8 cellular contexts compared by ENCODE assay signal in genomic region chr11:64204464-64204989, GRCh38. TPM values are rescaled to one million over a fixed set of nuclear protein-coding genes. Genes with fewer than 3 reads are reported as not detected.
DNase-seq lines count a peak whose midpoint lies in the region; ATAC-seq, FAIRE-seq and TF ChIP-seq lines count a peak whose summit lies in the region.

No MANE protein-coding gene starts in this region.

- H3K27ac ChIP-seq in A673 (ENCODE audit: low read depth, low read length, poor library complexity, severe bottlenecking) (peak overlapping the region; percentile 93), caudate nucleus (ENCODE audit: low read depth, low read length) (no peak overlapping the region), kidney (ENCODE audit: low read depth in 2 of 2, low read length in 2 of 2) (no peak overlapping the region)

- peak overlapping the region; percentile 83 for H3K27ac Mint-ChIP-seq in activated B cell treated with CpG ODN at 0.5 μM for 24 hours

- H3K4me3 ChIP-seq in A673 (ENCODE audit: low read depth, low read length, poor library complexity, severe bottlenecking) (no peak overlapping the region), kidney (ENCODE audit: low read length in 2 of 2) (no peak overlapping the region)

- H3K4me1 ChIP-seq in A673 (ENCODE audit: insufficient read depth, low read length, poor library complexity, severe bottlenecking) (peaks cover 59% of the 10 kb centered on the region), kidney (ENCODE audit: control insufficient read depth in 1 of 2, insufficient read depth in 1 of 2, low read depth in 1 of 2, low read length in 2 of 2) (peaks cover 0 to 5% of the 10 kb centered on the region in 2 donors)

- no peaks in the 10 kb centered on the region for H3K27me3 Mint-ChIP-seq in activated B cell treated with CpG ODN at 0.5 μM for 24 hours

- H3K36me3 ChIP-seq in A673 (ENCODE audit: insufficient read depth, low read length, poor library complexity, severe bottlenecking) (peaks cover 59% of the 10 kb centered on the region), kidney (ENCODE audit: control insufficient read depth in 1 of 2, insufficient read depth in 2 of 2, low read length in 2 of 2) (peaks cover 24 to 37% of the 10 kb centered on the region in 2 donors)

- H3K36me3 Mint-ChIP-seq in activated B cell treated with CpG ODN at 0.5 μM for 24 hours (ENCODE audit: low read depth) = peaks cover 67% of the 10 kb centered on the region

- FAIRE-seq in kidney (lab: Jason Lieb, UNC) = no peak

- H3K9ac ChIP-seq in kidney (ENCODE audit: low read length in 2 of 2) = no peak overlapping the region

- DNase-seq in A673 (ENCODE audit: low spot score) (peak; percentile 100), H4 (ENCODE audit: low spot score) (peak; percentile 91), NCI-H510A treated with DMSO at 0.1 percent for 48 hours (lab: John Stamatoyannopoulos, UW) (peak; percentile 67), activated B cell treated with CpG ODN at 0.5 μM for 24 hours (peak; percentile 49), caudate nucleus (lab: John Stamatoyannopoulos, UW) (peak in 56 of 61 donors; percentile 22 to 93 (median 69)), kidney (peak; percentile 94)
- peak; percentile 74 for DNase-seq in stimulated activated CD4-positive, alpha-beta T cell treated with anti-CD3 and anti-CD28 coated beads, Interleukin-1b, Interleukin-23, amount 100 ng/mL, for 48 hours

- peak overlapping the region; percentile 73 for H3K4me3 Mint-ChIP-seq in activated B cell treated with CpG ODN at 0.5 μM for 24 hours

- no TSS peak for BruUV-seq in A673 (replicated peaks; lab: Mats Ljungman, UMichigan)

- H3K27me3 ChIP-seq in A673 (replicated peaks; ENCODE audit: insufficient read depth, low read depth, low read length, poor library complexity) = no peaks in the 10 kb centered on the region

- intact Hi-C loops in A673 (cut with micrococcal nuclease; ENCODE audit: unreplicated experiment) = loop anchor here (1.0 to 2.0 kb wide), 2 partner anchors 97 to 150 kb away; no protein-coding TSS in a partner anchor
- intact Hi-C loops in activated B cell treated with CpG ODN at 0.5 μM for 24 hours (cut with micrococcal nuclease) = loop anchor here (1.0 kb wide), 3 partner anchors 47 to 100 kb away; partner anchors contain the start of gene PLCB3
- intact Hi-C loops in kidney (cut with DNase I) = no loop called here

- peaks cover 44% of the 10 kb centered on the region for H3K4me1 Mint-ChIP-seq in activated B cell treated with CpG ODN at 0.5 μM for 24 hours

- CTCF ChIA-PET in A673 (lab: Charles Lee) (interaction anchor here (0.5 to 4.6 kb wide), 23 partner anchors 8 to 484 kb away, joined by 3 to 33 read pairs (median 5); partner anchors contain the start of genes CATSPERZ, PLCB3, PPP1R14B and STIP1), activated B cell treated with CpG ODN at 0.5 μM for 24 hours (lab: Charles Lee) (interaction anchor here (0.8 to 6.1 kb wide), 24 partner anchors 8 to 449 kb away, joined by 3 to 147 read pairs (median 6); partner anchors contain the start of genes BAD, CATSPERZ, ESRRA and NUDT22)

- peak; percentile 22 for ATAC-seq in activated B cell treated with CpG ODN at 0.5 μM for 24 hours (ENCODE audit: low read depth)
- ATAC-seq in GM19452 (IDR thresholded peaks at IDR 0.05; ENCODE audit: unreplicated experiment) = no peak

- H3K9me3 Mint-ChIP-seq in activated B cell treated with CpG ODN at 0.5 μM for 24 hours = no peaks in the 10 kb centered on the region

- no peaks in the 10 kb centered on the region for H3K9me3 ChIP-seq in A673 (ENCODE audit: low read depth, low read length, poor library complexity, severe bottlenecking)
- H3K9me3 ChIP-seq in kidney (ENCODE audit: control insufficient read depth in 1 of 2, low read length in 2 of 2) = no peaks in the 10 kb centered on the region

- TF ChIP-seq CTCF in A673 (conservative IDR thresholded peaks at IDR 0.05; ENCODE audit: low read depth, low read length) (peak; percentile 98), activated B cell treated with CpG ODN at 0.5 μM for 24 hours (IDR thresholded peaks at IDR 0.05) (no peak), kidney (IDR thresholded peaks at IDR 0.05; ENCODE audit: borderline replicate concordance, extremely low read depth, insufficient read depth) (peak; percentile 87)

- POLR2A ChIA-PET in A673 (lab: Charles Lee; ENCODE audit: low non-redundant PET) (interaction anchor here (0.6 to 2.4 kb wide), 3 partner anchors 19 to 211 kb away, joined by 3 to 6 read pairs (median 4); partner anchors contain the start of gene STIP1), activated B cell treated with CpG ODN at 0.5 μM for 24 hours (lab: Charles Lee) (interaction anchor here (0.6 to 9.3 kb wide), 16 partner anchors 12 to 150 kb away, joined by 3 to 191 read pairs (median 8); partner anchors contain the start of genes BAD, CCDC88B, DNAJC4 and ESRRA)

RNA-seq across cellular contexts. Expression of gene FERMT3, which starts 2.0 kb away (rescaled TPM):
- total RNA-seq in A673 (2021) (99.3 and 99.4 TPM in 2 replicates), activated B cell treated with CpG ODN at 0.5 μM for 24 hours (154 and 169 TPM in 2 replicates), kidney (36.3 TPM)
- not detected in 2 replicates for total RNA-seq in H4 (2014; rRNA removed; shearing (Covaris generic))
- polyA plus RNA-seq in kidney (ENCODE audit: insufficient read depth, low read depth, low replicate concordance) = 11.8 TPM

RNA-seq across cellular contexts. Expression of gene STIP1, which starts 18.6 kb away (rescaled TPM):
- total RNA-seq in A673 (2021) (565 and 577 TPM in 2 replicates), activated B cell treated with CpG ODN at 0.5 μM for 24 hours (155 and 159 TPM in 2 replicates), kidney (81.2 TPM)
- 258 and 296 TPM in 2 replicates for total RNA-seq in H4 (2014; rRNA removed; shearing (Covaris generic))
- 86.0 TPM for polyA plus RNA-seq in kidney (ENCODE audit: insufficient read depth, low read depth, low replicate concordance)

RNA-seq across cellular contexts. Expression of gene TRPT1, which starts 21.5 kb away (rescaled TPM):
- total RNA-seq in A673 (2021) (43.6 and 59.6 TPM in 2 replicates), activated B cell treated with CpG ODN at 0.5 μM for 24 hours (50.6 and 51.3 TPM in 2 replicates), kidney (39.2 TPM)
- total RNA-seq in H4 (2014; rRNA removed; shearing (Covaris generic)) = 56.1 and 62.3 TPM in 2 replicates
- 103 TPM for polyA plus RNA-seq in kidney (ENCODE audit: insufficient read depth, low read depth, low replicate concordance)

RNA-seq across cellular contexts. Expression of gene NUDT22, which starts 21.5 kb away (rescaled TPM):
- 72.4 and 73.8 TPM in 2 replicates for total RNA-seq in A673 (2021)
- 39.6 and 47.9 TPM in 2 replicates for total RNA-seq in H4 (2014; rRNA removed; shearing (Covaris generic))
- total RNA-seq in activated B cell treated with CpG ODN at 0.5 μM for 24 hours = 81.0 and 95.3 TPM in 2 replicates
- 64.5 TPM for total RNA-seq in kidney
- polyA plus RNA-seq in kidney (ENCODE audit: insufficient read depth, low read depth, low replicate concordance) = 150 TPM

RNA-seq across cellular contexts. Expression of gene DNAJC4, which starts 25.8 kb away (rescaled TPM):
- 20.2 and 23.9 TPM in 2 replicates for total RNA-seq in A673 (2021)
- 2.5 and 4.5 TPM in 2 replicates for total RNA-seq in H4 (2014; rRNA removed; shearing (Covaris generic))
- total RNA-seq in activated B cell treated with CpG ODN at 0.5 μM for 24 hours = 47.5 and 53.3 TPM in 2 replicates
- total RNA-seq in kidney = 31.1 TPM
- polyA plus RNA-seq in kidney (ENCODE audit: insufficient read depth, low read depth, low replicate concordance) = 102 TPM

Comparison
In these comparisons a context has a peak if more than half of its experiments do, and no peak if none do; other contexts are left out.
1. DNase-seq: peak in every context shown above with its lines; median percentile 100 in A673; 94 in kidney; 91 in H4; 74 in stimulated activated CD4-positive, alpha-beta T cell treated with anti-CD3 and anti-CD28 coated beads, Interleukin-1b, Interleukin-23, amount 100 ng/mL, for 48 hours; 69 in caudate nucleus; 67 in NCI-H510A treated with DMSO at 0.1 percent for 48 hours; 49 in activated B cell treated with CpG ODN at 0.5 μM for 24 hours.
2. RNA of gene FERMT3, which starts 2.0 kb away (total RNA-seq): 154 to 169 TPM in activated B cell treated with CpG ODN at 0.5 μM for 24 hours, 99.3 to 99.4 TPM in A673 and 36.3 TPM in kidney (single experiment); not detected in H4; every median in the first group is over 10 times any median in the second.